Comparison of ENCODE assay signal across 10 cellular contexts in genomic region chr3:135736740-135737139, GRCh38.
DNase-seq lines count a peak whose midpoint lies in the region; TF ChIP-seq lines count a peak whose summit lies in the region.
"Had no signal": no experiment of that assay in that cellular context is flagged by ENCODE, and none has a peak within 500 bp of the region (broad histone marks: within the 10 kb centered on the region; RNA-seq: fewer than 3 reads in every experiment).

No MANE protein-coding gene starts in this region.

- H3K27ac Mint-ChIP-seq in immature natural killer cell = no peak overlapping the region
- H3K27ac Mint-ChIP-seq: activated naive CD8-positive, alpha-beta T cell treated with anti-CD3 and anti-CD28 coated beads, Interleukin-2, amount 10 ng/mL, durations not matched to agents 7 days and 5 days had no signal

- H3K4me1 ChIP-seq in right atrium auricular region = no peaks in the 10 kb centered on the region

- H3K4me3 ChIP-seq in AG10803 (ENCODE audit: low read length) (no peak overlapping the region), GM12865 (ENCODE audit: low read depth, low read length) (no peak overlapping the region), foreskin fibroblast (ENCODE audit: low read depth in 1 of 2, low read length in 2 of 2) (no peak overlapping the region), right atrium auricular region (no peak overlapping the region)

- no peak overlapping the region for H3K4me3 Mint-ChIP-seq in immature natural killer cell
- H3K4me3 Mint-ChIP-seq: activated naive CD8-positive, alpha-beta T cell treated with anti-CD3 and anti-CD28 coated beads, Interleukin-2, amount 10 ng/mL, durations not matched to agents 7 days and 5 days had no signal

- H3K36me3 ChIP-seq in right atrium auricular region = no peaks in the 10 kb centered on the region

- peaks cover 0 to 5% (median 0%) of the 10 kb centered on the region in 3 donors for H3K36me3 Mint-ChIP-seq in immature natural killer cell
- H3K36me3 Mint-ChIP-seq: activated naive CD8-positive, alpha-beta T cell treated with anti-CD3 and anti-CD28 coated beads, Interleukin-2, amount 10 ng/mL, durations not matched to agents 7 days and 5 days had no signal

- DNase-seq in AG10803 (ENCODE audit: low read depth) = peak; percentile 17
- peak; percentile 56 for DNase-seq in GM12865 (ENCODE audit: low read depth)
- peak; percentile 18 for DNase-seq in NOMO-1 treated with dmso at 0.1 percent for 144 hours (lab: John Stamatoyannopoulos, UW; ENCODE audit: unreplicated experiment)
- DNase-seq in foreskin fibroblast = no peak
- DNase-seq in right atrium auricular region (ENCODE audit: low spot score) = no peak
- no peak for DNase-seq in immature natural killer cell
- no peak for DNase-seq in NCI-H446 treated with DMSO at 0.1 percent for 48 hours (lab: John Stamatoyannopoulos, UW)
- no peak for DNase-seq in HPDE6-E6E7 (ENCODE audit: extremely low spot score)
- DNase-seq: activated naive CD8-positive, alpha-beta T cell treated with anti-CD3 and anti-CD28 coated beads, Interleukin-2, amount 10 ng/mL, durations not matched to agents 7 days and 5 days; NCI-H1048 had no signal

- peaks cover 7 to 49% (median 25%) of the 10 kb centered on the region in 6 donors for H3K9me3 Mint-ChIP-seq in immature natural killer cell

- no peaks in the 10 kb centered on the region for H3K27me3 Mint-ChIP-seq in immature natural killer cell (ENCODE audit: low read depth in 3 of 3)

- no peaks in the 10 kb centered on the region for H3K27me3 ChIP-seq in right atrium auricular region

- H3K4me1 Mint-ChIP-seq in immature natural killer cell = no peaks in the 10 kb centered on the region
- H3K4me1 Mint-ChIP-seq: activated naive CD8-positive, alpha-beta T cell treated with anti-CD3 and anti-CD28 coated beads, Interleukin-2, amount 10 ng/mL, durations not matched to agents 7 days and 5 days had no signal

- peaks cover 6 to 34% of the 10 kb centered on the region in 2 donors for H3K9me3 ChIP-seq in right atrium auricular region

- peak; percentile 44 for TF ChIP-seq CTCF in AG10803 (conservative IDR thresholded peaks at IDR 0.05; ENCODE audit: low read length)
- peak; percentile 43 for TF ChIP-seq CTCF in GM12865 (IDR thresholded peaks at IDR 0.05; ENCODE audit: insufficient read depth, low read depth, low read length, missing control alignments)
- peak; percentile 26 for TF ChIP-seq CTCF in foreskin fibroblast (IDR thresholded peaks at IDR 0.05; ENCODE audit: low read depth, low read length)
- no peak for TF ChIP-seq CTCF in right atrium auricular region (IDR thresholded peaks at IDR 0.05)

- no peak overlapping the region for H3K27ac ChIP-seq in right atrium auricular region

Comparison
In these comparisons a context has a peak if more than half of its experiments do, and no peak if none do; other contexts are left out.
1. DNase-seq: peak in AG10803 (single experiment), GM12865 (single experiment) and NOMO-1 treated with dmso at 0.1 percent for 144 hours (single experiment); none in foreskin fibroblast (0 of 2), right atrium auricular region (single experiment), immature natural killer cell (0 of 3), NCI-H446 treated with DMSO at 0.1 percent for 48 hours (single experiment) and HPDE6-E6E7 (single experiment).
2. CTCF ChIP-seq: peak in AG10803 (single experiment), GM12865 (single experiment) and foreskin fibroblast (single experiment); none in right atrium auricular region (0 of 2).